In the genomic region with DNA sequence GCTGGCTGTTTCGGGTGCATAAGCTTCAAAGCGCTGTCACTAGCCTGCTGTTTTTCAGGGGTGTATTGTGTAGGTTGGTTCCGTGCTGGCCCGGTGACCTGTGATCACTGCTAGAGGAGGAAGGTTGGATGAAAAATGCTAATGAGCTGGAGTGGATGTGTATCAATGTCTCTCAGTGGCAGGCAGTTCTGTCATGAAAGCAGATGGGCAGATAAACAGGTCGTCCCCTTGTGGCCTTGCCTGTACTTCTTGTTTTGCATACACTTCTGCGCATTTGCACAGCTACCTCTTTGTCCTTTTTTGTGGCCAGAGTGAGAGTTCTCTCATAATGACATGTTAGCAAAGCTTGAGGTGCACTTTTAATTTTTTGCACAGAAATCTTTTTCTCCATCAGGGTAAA, we compare ENCODE assay signal across 10 cellular contexts. TPM values are rescaled to one million over a fixed set of nuclear protein-coding genes. Genes with fewer than 3 reads are reported as not detected.
DNase-seq lines count a peak whose midpoint lies in the region; ATAC-seq and TF ChIP-seq lines count a peak whose summit lies in the region.
"Had no signal": no experiment of that assay in that cellular context is flagged by ENCODE, and none has a peak within 500 bp of the region (broad histone marks: within the 10 kb centered on the region; RNA-seq: fewer than 3 reads in every experiment).

No MANE protein-coding gene starts in this region.

- ATAC-seq in activated CD4-positive, CD25-positive, alpha-beta regulatory T cell treated with anti-CD3 and anti-CD28 coated beads, Interleukin-2, amount 50 U/mL, for 24 hours, result peak; percentile 32 to 34

- no peak overlapping the region for H3K27ac Mint-ChIP-seq in nephron

- H3K27me3 Mint-ChIP-seq in nephron (ENCODE audit: low read depth), result peaks cover 8% of the 10 kb centered on the region

- peaks cover 21% of the 10 kb centered on the region for H3K36me3 Mint-ChIP-seq in nephron (ENCODE audit: low read depth)

- DNase-seq in activated CD4-positive, CD25-positive, alpha-beta regulatory T cell treated with anti-CD3 and anti-CD28 coated beads, Interleukin-2, amount 50 U/mL, for 72 hours, result no peak
- DNase-seq in GM19240 (ENCODE audit: insufficient read length, low spot score), result peak; percentile 68
- DNase-seq in SK-N-DZ (ENCODE audit: low spot score), result peak; percentile 54
- no peak for DNase-seq in SW480 (ENCODE audit: low spot score)
- no peak for DNase-seq in globus pallidus (ENCODE audit: low spot score)
- no peak for DNase-seq in HK-2 (ENCODE audit: unreplicated experiment)
- DNase-seq: foreskin melanocyte, stomach had no signal

- H3K4me3 Mint-ChIP-seq in nephron, result peak overlapping the region; percentile 16 to 66 (median 64)

- TF ChIP-seq CTCF in nephron (IDR thresholded peaks at IDR 0.05; ENCODE audit: unreplicated experiment in 3 of 3), result no peak

- H3K9me3 Mint-ChIP-seq in nephron, result no peaks in the 10 kb centered on the region

- peaks cover 47% of the 10 kb centered on the region for H3K4me1 Mint-ChIP-seq in nephron

RNA-seq across cellular contexts. Expression of a gene that starts 2.9 kb away (rescaled TPM):
- polyA plus RNA-seq in SK-N-DZ (2014; cell fraction: cytosol; rRNA removed), result 25.5 and 29.9 TPM in 2 replicates
- polyA plus RNA-seq in SK-N-DZ (2014; cell fraction: nucleus; rRNA removed), result 13.7 and 16.4 TPM in 2 replicates

RNA-seq across cellular contexts. Expression of a gene that starts 16.8 kb away (rescaled TPM):
- 41.3 and 45.7 TPM in 2 replicates for polyA plus RNA-seq in SK-N-DZ (2014; cell fraction: cytosol; rRNA removed)
- 53.0 and 70.9 TPM in 2 replicates for polyA plus RNA-seq in SK-N-DZ (2014; cell fraction: nucleus; rRNA removed)

RNA-seq across cellular contexts. Expression of a gene that starts 56.3 kb away (rescaled TPM):
- polyA plus RNA-seq in SK-N-DZ (2014; cell fraction: cytosol; rRNA removed), result 10.5 and 13.3 TPM in 2 replicates
- 5.6 and 7.3 TPM in 2 replicates for polyA plus RNA-seq in SK-N-DZ (2014; cell fraction: nucleus; rRNA removed)

Comparison
In these comparisons a context has a peak if more than half of its experiments do, and no peak if none do; other contexts are left out.
1. DNase-seq: peak in GM19240 (single experiment) and SK-N-DZ (single experiment); none in activated CD4-positive, CD25-positive, alpha-beta regulatory T cell treated with anti-CD3 and anti-CD28 coated beads, Interleukin-2, amount 50 U/mL, for 72 hours (single experiment), SW480 (single experiment), globus pallidus (single experiment) and HK-2 (single experiment).